10 cellular contexts compared by ENCODE assay signal in genomic region chr16:26598061-26598460, GRCh38.
DNase-seq lines count a peak whose midpoint lies in the region; ATAC-seq and TF ChIP-seq lines count a peak whose summit lies in the region.
"Had no signal": no experiment of that assay in that cellular context is flagged by ENCODE, and none has a peak within 500 bp of the region (broad histone marks: within the 10 kb centered on the region; RNA-seq: fewer than 3 reads in every experiment).

No MANE protein-coding gene starts in this region.

- H3K27me3 ChIP-seq in CD4-positive, CD25-positive, alpha-beta regulatory T cell (ENCODE audit: control insufficient read depth, insufficient read depth, low read length) = no peaks in the 10 kb centered on the region
- no peaks in the 10 kb centered on the region for H3K27me3 ChIP-seq in transverse colon

- in situ Hi-C loops in transverse colon (cut with MboI; ENCODE audit: low pct_ligation_motif_present in 1 of 4, low pct_unique_long_range_greater_than_20kb in 1 of 4, low sequenced_read_pairs in 3 of 4) = no loop called here

- peak; percentile 82 to 83 for ATAC-seq in CD4-positive, CD25-positive, alpha-beta regulatory T cell (ENCODE audit: low read depth in 2 of 2)
- ATAC-seq in WTC11 = no peak
- ATAC-seq in HG03571 (IDR thresholded peaks at IDR 0.05; ENCODE audit: unreplicated experiment) = no peak
- ATAC-seq: SK-N-SH treated with all-trans-retinoic acid at 6 μM for 48 hours had no signal

- intact Hi-C loops in activated naive CD4-positive, alpha-beta T cell treated with anti-CD3 and anti-CD28 coated beads for 36 hours (cut with micrococcal nuclease) = loop anchor here (1.0 to 5.0 kb wide), 8 partner anchors 67 to 809 kb away; partner anchors contain the start of gene IL21R
- intact Hi-C loops in transverse colon (cut with DNase I; ENCODE audit: low total_unique reads) = no loop called here

- H3K27ac ChIP-seq in CD4-positive, CD25-positive, alpha-beta regulatory T cell (ENCODE audit: insufficient read depth, low read length, poor library complexity, severe bottlenecking) = peak overlapping the region; percentile 75
- H3K27ac ChIP-seq in transverse colon = no peak overlapping the region

- no peak for TF ChIP-seq POLR2A in transverse colon (IDR thresholded peaks at IDR 0.05)

- peak overlapping the region; percentile 7 to 80 (median 54) for H3K4me3 Mint-ChIP-seq in CD4-positive, CD25-positive, alpha-beta regulatory T cell
- H3K4me3 Mint-ChIP-seq in WTC11 = no peak overlapping the region
- H3K4me3 Mint-ChIP-seq in activated naive CD4-positive, alpha-beta T cell treated with anti-CD3 and anti-CD28 coated beads for 36 hours = peak overlapping the region; percentile 17

- peak; percentile 62 to 97 (median 76) for DNase-seq in CD4-positive, CD25-positive, alpha-beta regulatory T cell
- DNase-seq in WTC11 (ENCODE audit: low spot score) (no peak), DMS79 (lab: John Stamatoyannopoulos, UW) (no peak), HT-29 (ENCODE audit: low spot score) (no peak), transverse colon (no peak)
- peak; percentile 86 for DNase-seq in activated naive CD4-positive, alpha-beta T cell treated with anti-CD3 and anti-CD28 coated beads for 36 hours
- peak; percentile 7 to 54 (median 26) for DNase-seq in stimulated activated CD4-positive, alpha-beta T cell treated with anti-CD3 and anti-CD28 coated beads, Interleukin-1b, Interleukin-23, amount 100 ng/mL, for 24 hours (ENCODE audit: low read depth in 4 of 4, low spot score in 1 of 4)
- DNase-seq: HCEC 1CT had no signal

- TF ChIP-seq CTCF in WTC11 (IDR thresholded peaks at IDR 0.05) (no peak), transverse colon (IDR thresholded peaks at IDR 0.05) (no peak)

- no peaks in the 10 kb centered on the region for H3K27me3 Mint-ChIP-seq in CD4-positive, CD25-positive, alpha-beta regulatory T cell
- H3K27me3 Mint-ChIP-seq in WTC11 (ENCODE audit: low read depth) = no peaks in the 10 kb centered on the region
- peaks cover 17% of the 10 kb centered on the region for H3K27me3 Mint-ChIP-seq in activated naive CD4-positive, alpha-beta T cell treated with anti-CD3 and anti-CD28 coated beads for 36 hours (ENCODE audit: low read depth)

- CTCF ChIA-PET in WTC11 (lab: Charles Lee) = interaction anchor here (1.6 kb wide), 1 partner anchor 48 kb away, joined by 7 read pairs; no protein-coding TSS in a partner anchor
- CTCF ChIA-PET in activated naive CD4-positive, alpha-beta T cell treated with anti-CD3 and anti-CD28 coated beads for 36 hours (lab: Charles Lee) = no interaction called here

- no peaks in the 10 kb centered on the region for H3K36me3 ChIP-seq in CD4-positive, CD25-positive, alpha-beta regulatory T cell (ENCODE audit: control insufficient read depth, insufficient read depth, low read length)
- no peaks in the 10 kb centered on the region for H3K36me3 ChIP-seq in transverse colon

- H3K27ac Mint-ChIP-seq in CD4-positive, CD25-positive, alpha-beta regulatory T cell = peak overlapping the region; percentile 57 to 89 (median 87)
- H3K27ac Mint-ChIP-seq in WTC11 = peak overlapping the region; percentile 30; the same call in 1 of the 2 replicates
- peak overlapping the region; percentile 82 for H3K27ac Mint-ChIP-seq in activated naive CD4-positive, alpha-beta T cell treated with anti-CD3 and anti-CD28 coated beads for 36 hours

- no peaks in the 10 kb centered on the region for H3K36me3 Mint-ChIP-seq in CD4-positive, CD25-positive, alpha-beta regulatory T cell
- no peaks in the 10 kb centered on the region for H3K36me3 Mint-ChIP-seq in WTC11
- no peaks in the 10 kb centered on the region for H3K36me3 Mint-ChIP-seq in activated naive CD4-positive, alpha-beta T cell treated with anti-CD3 and anti-CD28 coated beads for 36 hours (ENCODE audit: low read depth)

- POLR2A ChIA-PET in WTC11 (lab: Charles Lee) = no interaction called here

- 69 to 100% methylated on average over 1 to 5 of the region's 5 CpGs for WGBS in transverse colon (ENCODE audit: low coverage in 1 of 2), 2 donors

- H3K4me3 ChIP-seq in CD4-positive, CD25-positive, alpha-beta regulatory T cell (ENCODE audit: low read depth, low read length) = peak overlapping the region; percentile 38
- H3K4me3 ChIP-seq in transverse colon = no peak overlapping the region

- H3K4me1 Mint-ChIP-seq in CD4-positive, CD25-positive, alpha-beta regulatory T cell = peaks cover 16 to 62% (median 20%) of the 10 kb centered on the region in 4 donors
- H3K4me1 Mint-ChIP-seq in WTC11 = peaks cover 20% of the 10 kb centered on the region
- peaks cover 48% of the 10 kb centered on the region for H3K4me1 Mint-ChIP-seq in activated naive CD4-positive, alpha-beta T cell treated with anti-CD3 and anti-CD28 coated beads for 36 hours (ENCODE audit: low read depth)

- H3K9me3 Mint-ChIP-seq in CD4-positive, CD25-positive, alpha-beta regulatory T cell = no peaks in the 10 kb centered on the region
- peaks cover 3% of the 10 kb centered on the region; the same call in 1 of the 2 replicates for H3K9me3 Mint-ChIP-seq in WTC11
- no peaks in the 10 kb centered on the region for H3K9me3 Mint-ChIP-seq in activated naive CD4-positive, alpha-beta T cell treated with anti-CD3 and anti-CD28 coated beads for 36 hours

- peaks cover 30% of the 10 kb centered on the region for H3K4me1 ChIP-seq in CD4-positive, CD25-positive, alpha-beta regulatory T cell (ENCODE audit: control insufficient read depth, insufficient read depth, low read length, poor library complexity, severe bottlenecking)
- H3K4me1 ChIP-seq in transverse colon = no peaks in the 10 kb centered on the region

- no peak for TF ChIP-seq EP300 in transverse colon (IDR thresholded peaks at IDR 0.05; ENCODE audit: low read depth)

- no peaks in the 10 kb centered on the region for H3K9me3 ChIP-seq in CD4-positive, CD25-positive, alpha-beta regulatory T cell (ENCODE audit: control insufficient read depth in 2 of 2, low read length in 2 of 2)
- no peaks in the 10 kb centered on the region for H3K9me3 ChIP-seq in transverse colon

TF ChIP-seq in WTC11, 78 proteins besides CTCF, POLR2A, EP300 and RAD21:
- TF ChIP-seq, protein P1, sequence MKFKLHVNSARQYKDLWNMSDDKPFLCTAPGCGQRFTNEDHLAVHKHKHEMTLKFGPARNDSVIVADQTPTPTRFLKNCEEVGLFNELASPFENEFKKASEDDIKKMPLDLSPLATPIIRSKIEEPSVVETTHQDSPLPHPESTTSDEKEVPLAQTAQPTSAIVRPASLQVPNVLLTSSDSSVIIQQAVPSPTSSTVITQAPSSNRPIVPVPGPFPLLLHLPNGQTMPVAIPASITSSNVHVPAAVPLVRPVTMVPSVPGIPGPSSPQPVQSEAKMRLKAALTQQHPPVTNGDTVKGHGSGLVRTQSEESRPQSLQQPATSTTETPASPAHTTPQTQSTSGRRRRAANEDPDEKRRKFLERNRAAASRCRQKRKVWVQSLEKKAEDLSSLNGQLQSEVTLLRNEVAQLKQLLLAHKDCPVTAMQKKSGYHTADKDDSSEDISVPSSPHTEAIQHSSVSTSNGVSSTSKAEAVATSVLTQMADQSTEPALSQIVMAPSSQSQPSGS (CRISPR knock-in tag; IDR thresholded peaks at IDR 0.05; ENCODE audit: borderline replicate concordance, low read depth) = no peak
- TF ChIP-seq SP1 (CRISPR knock-in tag; conservative IDR thresholded peaks at IDR 0.05) = no peak
- no peak for TF ChIP-seq GRHL2 (CRISPR knock-in tag; IDR thresholded peaks at IDR 0.05; ENCODE audit: insufficient replicate concordance, severe bottlenecking)
- no peak for TF ChIP-seq GTF2I (CRISPR knock-in tag; conservative IDR thresholded peaks at IDR 0.05)
- TF ChIP-seq ZBTB21 (CRISPR knock-in tag; IDR thresholded peaks at IDR 0.05; ENCODE audit: borderline replicate concordance) = no peak
- no peak for TF ChIP-seq JAZF1 (CRISPR knock-in tag; IDR thresholded peaks at IDR 0.05)
- no peak for TF ChIP-seq ZNF671 (CRISPR knock-in tag; IDR thresholded peaks at IDR 0.05)
- no peak for TF ChIP-seq JUN (CRISPR knock-in tag; IDR thresholded peaks at IDR 0.05)
- TF ChIP-seq ZNF423 (CRISPR knock-in tag; IDR thresholded peaks at IDR 0.05) = no peak
- TF ChIP-seq FOXK1 (CRISPR knock-in tag; IDR thresholded peaks at IDR 0.05) = no peak
- no peak for TF ChIP-seq OVOL2 (CRISPR knock-in tag; IDR thresholded peaks at IDR 0.05; ENCODE audit: borderline replicate concordance)
- TF ChIP-seq, protein P2, sequence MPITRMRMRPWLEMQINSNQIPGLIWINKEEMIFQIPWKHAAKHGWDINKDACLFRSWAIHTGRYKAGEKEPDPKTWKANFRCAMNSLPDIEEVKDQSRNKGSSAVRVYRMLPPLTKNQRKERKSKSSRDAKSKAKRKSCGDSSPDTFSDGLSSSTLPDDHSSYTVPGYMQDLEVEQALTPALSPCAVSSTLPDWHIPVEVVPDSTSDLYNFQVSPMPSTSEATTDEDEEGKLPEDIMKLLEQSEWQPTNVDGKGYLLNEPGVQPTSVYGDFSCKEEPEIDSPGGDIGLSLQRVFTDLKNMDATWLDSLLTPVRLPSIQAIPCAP (CRISPR knock-in tag; IDR thresholded peaks at IDR 0.05) = no peak
TF ChIP-seq in WTC11: peak in this region for 0.

Comparison
In these comparisons a context has a peak if more than half of its experiments do, and no peak if none do; other contexts are left out.
1. ATAC-seq: peak in CD4-positive, CD25-positive, alpha-beta regulatory T cell (2 of 2); none in WTC11 (single experiment) and HG03571 (single experiment).
2. DNase-seq: peak in CD4-positive, CD25-positive, alpha-beta regulatory T cell (3 of 3), activated naive CD4-positive, alpha-beta T cell treated with anti-CD3 and anti-CD28 coated beads for 36 hours (single experiment) and stimulated activated CD4-positive, alpha-beta T cell treated with anti-CD3 and anti-CD28 coated beads, Interleukin-1b, Interleukin-23, amount 100 ng/mL, for 24 hours (4 of 4); none in WTC11 (single experiment), DMS79 (single experiment), HT-29 (single experiment) and transverse colon (single experiment).
3. H3K27ac Mint-ChIP-seq: peak in every context shown above with its lines; median percentile 87 in CD4-positive, CD25-positive, alpha-beta regulatory T cell; 82 in activated naive CD4-positive, alpha-beta T cell treated with anti-CD3 and anti-CD28 coated beads for 36 hours; 30 in WTC11.